Comparison of ENCODE assay signal across 19 cellular contexts in genomic region chr12:47094804-47095203, GRCh38. TPM values are rescaled to one million over a fixed set of nuclear protein-coding genes. Genes with fewer than 3 reads are reported as not detected.
A peak's percentile ranks its signal among the peaks of the same experiment; 100 is the strongest.
DNase-seq lines count a peak whose midpoint lies in the region; ATAC-seq and TF ChIP-seq lines count a peak whose summit lies in the region.
"Had no signal": no experiment of that assay in that cellular context is flagged by ENCODE, and none has a peak within 500 bp of the region (broad histone marks: within the 10 kb centered on the region; RNA-seq: fewer than 3 reads in every experiment).

No MANE protein-coding gene starts in this region.

- peaks cover 8% of the 10 kb centered on the region for H3K9me3 ChIP-seq in mammary epithelial cell (replicated peaks; ENCODE audit: insufficient read depth, low read length)

- H3K79me2 ChIP-seq in mammary epithelial cell (ENCODE audit: insufficient read depth, low read length) = peaks cover 6% of the 10 kb centered on the region

- peak overlapping the region; percentile 68 for H3K4me2 ChIP-seq in mammary epithelial cell (ENCODE audit: insufficient read depth, low read depth, low read length)

- intact Hi-C loops in mammary epithelial cell (cut with micrococcal nuclease) = no loop called here

- CTCF ChIA-PET in mammary epithelial cell (lab: Charles Lee; ENCODE audit: low non-redundant PET) (interaction anchor here (0.7 kb wide), 4 partner anchors 210 to 1719 kb away, joined by 3 to 46 read pairs (median 14); no protein-coding TSS in a partner anchor), WTC11 (lab: Charles Lee) (interaction anchor here (0.7 to 0.8 kb wide), 2 partner anchors 542 to 753 kb away, joined by 3 read pairs; no protein-coding TSS in a partner anchor)

- no peaks in the 10 kb centered on the region for H4K20me1 ChIP-seq in mammary epithelial cell (ENCODE audit: insufficient read depth, low read length)

- peak overlapping the region in 1 of 3 experiments; percentile 25 for H3K4me3 ChIP-seq in mammary epithelial cell (replicated peaks in 1 of 3; ENCODE audit: insufficient read depth in 1 of 3, low read depth in 2 of 3, low read length in 3 of 3)
- H3K4me3 ChIP-seq: coronary artery had no signal

- in situ Hi-C loops in mammary epithelial cell (cut with MboI; ENCODE audit: low sequenced_read_pairs in 2 of 2) = loop anchor here in 1 of 2 donors (25.0 kb wide), 1 partner anchor 192 kb away; no protein-coding TSS in a partner anchor

- no peaks in the 10 kb centered on the region for H3K36me3 ChIP-seq in mammary epithelial cell (ENCODE audit: insufficient read depth, low read length)

- POLR2A ChIA-PET in naive thymus-derived CD8-positive, alpha-beta T cell (lab: Charles Lee) = interaction anchor here (0.7 to 1.4 kb wide), 7 partner anchors 9 to 212 kb away, joined by 3 to 5 read pairs (median 3); no protein-coding TSS in a partner anchor
- POLR2A ChIA-PET in WTC11 (lab: Charles Lee) = interaction anchor here (0.7 kb wide), 2 partner anchors 15 to 116 kb away, joined by 3 read pairs; no protein-coding TSS in a partner anchor

- H3K4me1 ChIP-seq in mammary epithelial cell (ENCODE audit: insufficient read depth, low read length) = peaks cover 30% of the 10 kb centered on the region

- DNase-seq in NCI-H748 (lab: John Stamatoyannopoulos, UW; ENCODE audit: unreplicated experiment) = peak; percentile 18
- no peak for DNase-seq in NCI-H748 treated with DMSO at 0.1 percent for 48 hours (lab: John Stamatoyannopoulos, UW)
- DNase-seq in M059J (ENCODE audit: low read depth) = peak; percentile 92
- peak; percentile 83 for DNase-seq in mammary epithelial cell
- no peak for DNase-seq in naive thymus-derived CD8-positive, alpha-beta T cell
- no peak for DNase-seq in stimulated activated CD4-positive, alpha-beta T cell treated with anti-CD3 and anti-CD28 coated beads, Interleukin-15, amount 100 ng/mL, for 24 hours
- DNase-seq in nucleus accumbens (lab: John Stamatoyannopoulos, UW) = no peak
- no peak for DNase-seq in WTC11 (ENCODE audit: low spot score)
- DNase-seq: 8988T; activated CD8-positive, alpha-beta T cell treated with anti-CD3 and anti-CD28 coated beads for 36 hours; amygdala; erythroblast; immature natural killer cell; mesendoderm; NCI-H187; NCI-H446 treated with DMSO at 0.1 percent for 48 hours had no signal

- H3K36me3 Mint-ChIP-seq in naive thymus-derived CD8-positive, alpha-beta T cell = peaks cover 0 to 17% (median 13%) of the 10 kb centered on the region in 3 donors
- H3K36me3 Mint-ChIP-seq in WTC11 = no peaks in the 10 kb centered on the region
- H3K36me3 Mint-ChIP-seq: CD14-positive monocyte had no signal

- peaks cover 17 to 29% (median 25%) of the 10 kb centered on the region in 4 donors for H3K4me1 Mint-ChIP-seq in naive thymus-derived CD8-positive, alpha-beta T cell
- peaks cover 19% of the 10 kb centered on the region for H3K4me1 Mint-ChIP-seq in WTC11
- H3K4me1 Mint-ChIP-seq: CD14-positive monocyte had no signal

- peak overlapping the region; percentile 92 for H3K27ac ChIP-seq in mammary epithelial cell (ENCODE audit: insufficient read depth, low read depth, low read length)
- H3K27ac ChIP-seq: coronary artery had no signal

- no peak for TF ChIP-seq CTCF in mammary epithelial cell (conservative IDR thresholded peaks at IDR 0.05 in 1 of 2, IDR thresholded peaks at IDR 0.05 in 1 of 2; ENCODE audit: extremely low read depth in 1 of 2, insufficient read depth in 1 of 2, low read depth in 1 of 2, low read length in 2 of 2)
- no peak for TF ChIP-seq CTCF in WTC11 (IDR thresholded peaks at IDR 0.05)

- peaks cover 2 to 18% (median 12%) of the 10 kb centered on the region in 9 donors for H3K9me3 Mint-ChIP-seq in naive thymus-derived CD8-positive, alpha-beta T cell
- H3K9me3 Mint-ChIP-seq in WTC11 = peaks cover 4% of the 10 kb centered on the region; the same call in 1 of the 2 replicates
- H3K9me3 Mint-ChIP-seq: immature natural killer cell had no signal

- no peak overlapping the region for H2AFZ ChIP-seq in mammary epithelial cell (ENCODE audit: low read depth, low read length)

- H3K9ac ChIP-seq in mammary epithelial cell (ENCODE audit: insufficient read depth, low read length) = peak overlapping the region; percentile 62

- ATAC-seq in naive thymus-derived CD8-positive, alpha-beta T cell = no peak
- ATAC-seq in WTC11 = no peak
- ATAC-seq: activated CD8-positive, alpha-beta T cell treated with anti-CD3 and anti-CD28 coated beads for 36 hours had no signal

- dilution Hi-C loops in mammary epithelial cell (cut with HindIII; ENCODE audit: low sequenced_read_pairs) = loop anchor here (5.0 kb wide), 1 partner anchor 82 kb away; no protein-coding TSS in a partner anchor

- WGBS in mammary epithelial cell (ENCODE audit: low coverage, missing lambda C conversion rate) = 47% methylated on average over 4 of the region's 4 CpGs

- no TSS peak for BruUV-seq in mammary epithelial cell (replicated peaks; lab: Mats Ljungman, UMichigan)

- H3K27me3 ChIP-seq in mammary epithelial cell (ENCODE audit: insufficient read depth, low read length) = no peaks in the 10 kb centered on the region

- peak overlapping the region in 7 of 10 donors; percentile 7 to 77 (median 42) for H3K27ac Mint-ChIP-seq in naive thymus-derived CD8-positive, alpha-beta T cell
- H3K27ac Mint-ChIP-seq in WTC11 = no peak overlapping the region
- H3K27ac Mint-ChIP-seq: activated CD8-positive, alpha-beta T cell treated with anti-CD3 and anti-CD28 coated beads for 36 hours; CD14-positive monocyte; immature natural killer cell had no signal

- no peaks in the 10 kb centered on the region for H3K27me3 Mint-ChIP-seq in naive thymus-derived CD8-positive, alpha-beta T cell
- no peaks in the 10 kb centered on the region for H3K27me3 Mint-ChIP-seq in WTC11 (ENCODE audit: low read depth)
- H3K27me3 Mint-ChIP-seq: activated CD8-positive, alpha-beta T cell treated with anti-CD3 and anti-CD28 coated beads for 36 hours had no signal

- peak overlapping the region in 6 of 10 donors; percentile 15 to 77 (median 38) for H3K4me3 Mint-ChIP-seq in naive thymus-derived CD8-positive, alpha-beta T cell
- no peak overlapping the region for H3K4me3 Mint-ChIP-seq in WTC11
- H3K4me3 Mint-ChIP-seq: activated CD8-positive, alpha-beta T cell treated with anti-CD3 and anti-CD28 coated beads for 36 hours; immature natural killer cell; neural crest cell had no signal

TF ChIP-seq in WTC11, 78 proteins besides CTCF, POLR2A, EP300 and RAD21 (continues in another document):
- TF ChIP-seq, protein P1, sequence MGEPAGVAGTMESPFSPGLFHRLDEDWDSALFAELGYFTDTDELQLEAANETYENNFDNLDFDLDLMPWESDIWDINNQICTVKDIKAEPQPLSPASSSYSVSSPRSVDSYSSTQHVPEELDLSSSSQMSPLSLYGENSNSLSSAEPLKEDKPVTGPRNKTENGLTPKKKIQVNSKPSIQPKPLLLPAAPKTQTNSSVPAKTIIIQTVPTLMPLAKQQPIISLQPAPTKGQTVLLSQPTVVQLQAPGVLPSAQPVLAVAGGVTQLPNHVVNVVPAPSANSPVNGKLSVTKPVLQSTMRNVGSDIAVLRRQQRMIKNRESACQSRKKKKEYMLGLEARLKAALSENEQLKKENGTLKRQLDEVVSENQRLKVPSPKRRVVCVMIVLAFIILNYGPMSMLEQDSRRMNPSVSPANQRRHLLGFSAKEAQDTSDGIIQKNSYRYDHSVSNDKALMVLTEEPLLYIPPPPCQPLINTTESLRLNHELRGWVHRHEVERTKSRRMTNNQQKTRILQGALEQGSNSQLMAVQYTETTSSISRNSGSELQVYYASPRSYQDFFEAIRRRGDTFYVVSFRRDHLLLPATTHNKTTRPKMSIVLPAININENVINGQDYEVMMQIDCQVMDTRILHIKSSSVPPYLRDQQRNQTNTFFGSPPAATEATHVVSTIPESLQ (CRISPR knock-in tag; IDR thresholded peaks at IDR 0.05) = no peak
- TF ChIP-seq ETV6 (CRISPR knock-in tag; IDR thresholded peaks at IDR 0.05) (no peak), ZNF263 (CRISPR knock-in tag; IDR thresholded peaks at IDR 0.05; ENCODE audit: low read depth) (no peak), ZNF232 (CRISPR knock-in tag; IDR thresholded peaks at IDR 0.05) (no peak), FOXJ3 (CRISPR knock-in tag; IDR thresholded peaks at IDR 0.05; ENCODE audit: borderline replicate concordance) (no peak), PREB (CRISPR knock-in tag; IDR thresholded peaks at IDR 0.05; ENCODE audit: borderline replicate concordance) (no peak), GRHL2 (CRISPR knock-in tag; IDR thresholded peaks at IDR 0.05; ENCODE audit: insufficient replicate concordance, severe bottlenecking) (no peak), ZNF416 (CRISPR knock-in tag; IDR thresholded peaks at IDR 0.05) (no peak)

RNA-seq across cellular contexts. Expression of gene AMIGO2, which starts 15.0 kb away (rescaled TPM):
- total RNA-seq in M059J (2014; rRNA removed; shearing (Covaris generic)) = 26.1 and 37.5 TPM in 2 replicates
- total RNA-seq in mammary epithelial cell = 100 to 1,000 TPM in 1 of 2 donors, 10 to 100 TPM in 1; 96.1 to 241 TPM
- polyA plus RNA-seq in mammary epithelial cell = 48.8 TPM
- polyA minus RNA-seq in mammary epithelial cell = 39.9 TPM
- total RNA-seq in naive thymus-derived CD8-positive, alpha-beta T cell = 10 to 100 TPM; 26.6 to 28.3 TPM
- polyA plus RNA-seq in naive thymus-derived CD8-positive, alpha-beta T cell = 10 to 100 TPM; 28.6 to 53.3 (median 41.1) TPM
- 4.0 to 6.5 TPM (median 4.9 TPM) in 3 replicates for total RNA-seq in WTC11 (2021)

RNA-seq across cellular contexts. Expression of gene PCED1B, which starts 15.4 kb away (rescaled TPM):
- total RNA-seq in M059J (2014; rRNA removed; shearing (Covaris generic)) = 2.8 and 4.5 TPM in 2 replicates
- 10 to 100 TPM in 1 of 2 donors, 1 to 10 TPM in 1; 2.3 to 10.3 TPM for total RNA-seq in mammary epithelial cell
- polyA plus RNA-seq in mammary epithelial cell = 3.3 TPM
- polyA minus RNA-seq in mammary epithelial cell = 0.67 TPM
- 10 to 100 TPM; 79.4 to 83.9 TPM for total RNA-seq in naive thymus-derived CD8-positive, alpha-beta T cell
- 100 to 1,000 TPM in 2 of 3 donors, 10 to 100 TPM in 1; 54.9 to 163 (median 127) TPM for polyA plus RNA-seq in naive thymus-derived CD8-positive, alpha-beta T cell
- 5.9 to 6.7 TPM (median 6.6 TPM) in 3 replicates for total RNA-seq in WTC11 (2021)

Comparison
In these comparisons a context has a peak if more than half of its experiments do, and no peak if none do; other contexts are left out.
1. DNase-seq: peak in NCI-H748 (single experiment), M059J (single experiment) and mammary epithelial cell (single experiment); none in NCI-H748 treated with DMSO at 0.1 percent for 48 hours (single experiment), naive thymus-derived CD8-positive, alpha-beta T cell (0 of 10), stimulated activated CD4-positive, alpha-beta T cell treated with anti-CD3 and anti-CD28 coated beads, Interleukin-15, amount 100 ng/mL, for 24 hours (single experiment), nucleus accumbens (0 of 56) and WTC11 (single experiment).
2. RNA of gene PCED1B, which starts 15.4 kb away (total RNA-seq): 79.4 to 83.9 TPM in naive thymus-derived CD8-positive, alpha-beta T cell; 2.3 to 10.3 TPM in mammary epithelial cell, 5.9 to 6.7 TPM in WTC11 and 2.8 to 4.5 TPM in M059J; every median in the first group is over 4 times any median in the second.